15 cellular contexts compared by ENCODE assay signal in the genomic region with DNA sequence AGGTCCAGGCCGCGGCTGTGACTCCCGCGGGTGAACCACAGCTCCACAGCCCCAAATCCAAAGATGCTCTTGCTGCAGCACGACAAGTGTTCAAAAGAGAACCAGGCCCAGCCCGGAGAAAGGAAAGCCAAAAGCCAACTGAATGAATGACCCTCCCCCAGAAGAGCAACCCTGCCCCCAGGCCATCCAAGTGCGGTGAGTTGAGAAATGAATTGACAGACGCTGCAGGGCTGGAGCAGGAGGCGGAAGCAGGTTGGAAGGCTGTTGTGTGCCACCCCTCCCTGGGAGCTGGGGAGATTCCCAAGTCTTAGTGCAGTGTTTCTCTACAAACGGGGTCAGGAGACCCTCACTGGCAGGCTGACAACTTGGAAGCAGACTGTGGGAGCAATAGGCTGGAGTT. TPM values are rescaled to one million over a fixed set of nuclear protein-coding genes. Genes with fewer than 3 reads are reported as not detected.
DNase-seq lines count a peak whose midpoint lies in the region; ATAC-seq, FAIRE-seq and TF ChIP-seq lines count a peak whose summit lies in the region.
"Had no signal": no experiment of that assay in that cellular context is flagged by ENCODE, and none has a peak within 500 bp of the region (broad histone marks: within the 10 kb centered on the region; RNA-seq: fewer than 3 reads in every experiment).

No MANE protein-coding gene starts in this region.

- H3K18ac ChIP-seq in H1 (ENCODE audit: extremely low read depth, low read length) = no peak overlapping the region

- H4K20me1 ChIP-seq in H1 (replicated peaks in 1 of 2; ENCODE audit: control insufficient read depth in 1 of 2, insufficient read depth in 2 of 2, low read length in 2 of 2) = no peaks in the 10 kb centered on the region

- no peaks in the 10 kb centered on the region for H3K79me2 ChIP-seq in H1 (ENCODE audit: control insufficient read depth in 1 of 2, insufficient read depth in 2 of 2, low read length in 2 of 2)

- H2AFZ ChIP-seq in H1 (ENCODE audit: low read length) = no peak overlapping the region

- H3K27ac ChIP-seq in left ventricle myocardium inferior (replicated peaks) (peak overlapping the region; percentile 20), heart right ventricle (no peak overlapping the region), H1 (ENCODE audit: low read depth, low read length) (no peak overlapping the region)
- H3K27ac ChIP-seq: thoracic aorta had no signal

- H3K36me3 ChIP-seq in left ventricle myocardium inferior = peaks cover 46% of the 10 kb centered on the region
- H3K36me3 ChIP-seq in heart right ventricle = peaks cover 0 to 62% (median 38%) of the 10 kb centered on the region in 9 donors
- H3K36me3 ChIP-seq in H1 (ENCODE audit: control insufficient read depth in 2 of 4, insufficient read depth in 4 of 4, low read length in 3 of 4) = peaks cover 3 to 11% (median 7%) of the 10 kb centered on the region in 4 experiments; a peak in 4 of 8 replicates

- POLR2A ChIA-PET in H1 (lab: Charles Lee; ENCODE audit: partially characterized antibody) = interaction anchor here (1.0 to 1.7 kb wide), 3 partner anchors 10 to 34 kb away, joined by 4 to 5 read pairs (median 4); no protein-coding TSS in a partner anchor

- intact Hi-C loops in left ventricle myocardium inferior (cut with micrococcal nuclease) (no loop called here), heart right ventricle (cut with DNase I) (loop anchor here in 2 of 10 donors (5.0 to 10.0 kb wide), 2 partner anchors 60 to 123 kb away; a partner anchor contains a TSS)

- no peak overlapping the region for H3K23ac ChIP-seq in H1 (ENCODE audit: insufficient read length)

- no peak overlapping the region for H3K14ac ChIP-seq in H1 (ENCODE audit: insufficient read length)

- H3K4me3 ChIP-seq in left ventricle myocardium inferior = no peak overlapping the region
- H3K4me3 ChIP-seq in heart right ventricle = no peak overlapping the region
- no peak overlapping the region for H3K4me3 ChIP-seq in H1 (ENCODE audit: extremely low read depth in 1 of 4, insufficient read depth in 2 of 4, low read depth in 3 of 4, low read length in 4 of 4)
- H3K4me3 ChIP-seq: thoracic aorta had no signal

- no peak for TF ChIP-seq RAD21 in H1 (IDR thresholded peaks at IDR 0.05 in 1 of 2, conservative IDR thresholded peaks at IDR 0.05 in 1 of 2; ENCODE audit: low read depth in 2 of 2, low read length in 2 of 2)

- H3K79me1 ChIP-seq in H1 (ENCODE audit: low read depth, low read length) = no peaks in the 10 kb centered on the region

- H3K9me3 ChIP-seq in left ventricle myocardium inferior (replicated peaks) (no peaks in the 10 kb centered on the region), heart right ventricle (no peaks in the 10 kb centered on the region), H1 (ENCODE audit: insufficient read depth in 2 of 2, low read depth in 1 of 2, low read length in 1 of 2) (no peaks in the 10 kb centered on the region)
- H3K9me3 ChIP-seq: thoracic aorta had no signal

- peaks cover 2% of the 10 kb centered on the region; the same call in 1 of the 2 replicates for H3K23me2 ChIP-seq in H1 (ENCODE audit: low read depth, low read length)

- H2AK5ac ChIP-seq in H1 (ENCODE audit: low read depth, low read length) = no peak overlapping the region

- H3K4me1 ChIP-seq in left ventricle myocardium inferior (peaks cover 49% of the 10 kb centered on the region), heart right ventricle (peaks cover 17 to 45% (median 29%) of the 10 kb centered on the region in 9 donors), H1 (replicated peaks in 1 of 4; ENCODE audit: control insufficient read depth in 3 of 4, insufficient read depth in 4 of 4, low read length in 3 of 4) (peaks cover 0 to 2% (median 0%) of the 10 kb centered on the region in 4 experiments; a peak in 1 of 7 replicates)

- H2BK5ac ChIP-seq in H1 (ENCODE audit: low read depth, low read length) = no peak overlapping the region

- no peak overlapping the region for H2BK12ac ChIP-seq in H1 (ENCODE audit: low read depth, low read length)

- 81 to 83% methylated on average over 10 of the region's 10 CpGs for WGBS in heart right ventricle, 2 donors
- WGBS in H1 (ENCODE audit: extremely low coverage in 1 of 2, insufficient coverage in 1 of 2, insufficient read length in 1 of 2, insufficient replicate concordance in 2 of 2, low coverage in 1 of 2, low lambda C conversion rate in 2 of 2, missing lambda C conversion rate in 1 of 2), 2 experiments = 81% methylated on average over 10 of the region's 10 CpGs; no CpG with 5 or more reads in 1 of the 2 experiments

- peak overlapping the region; percentile 51 for H3K27ac Mint-ChIP-seq in type B pancreatic cell

- no peak overlapping the region for H3K9ac ChIP-seq in H1 (replicated peaks in 1 of 4; ENCODE audit: extremely low read depth in 1 of 4, low read depth in 3 of 4, low read length in 3 of 4)

- TF ChIP-seq POLR2A in H1 (IDR thresholded peaks at IDR 0.05; ENCODE audit: control extremely low read depth in 1 of 2, low read depth in 2 of 2, low read length in 2 of 2) = no peak

- no peak overlapping the region for H2BK20ac ChIP-seq in H1 (ENCODE audit: low read length)

- no peak overlapping the region for H2BK15ac ChIP-seq in H1 (ENCODE audit: low read length)

- TF ChIP-seq CTCF in left ventricle myocardium inferior (IDR thresholded peaks at IDR 0.05; ENCODE audit: borderline replicate concordance) = no peak
- TF ChIP-seq CTCF in heart right ventricle (IDR thresholded peaks at IDR 0.05) = no peak
- no peak for TF ChIP-seq CTCF in H1 (IDR thresholded peaks at IDR 0.05; ENCODE audit: control extremely low read depth in 1 of 3, insufficient read depth in 1 of 3, low read depth in 1 of 3, low read length in 3 of 3)
- TF ChIP-seq CTCF in type B pancreatic cell (conservative IDR thresholded peaks at IDR 0.05) = no peak

- no peak overlapping the region for H2BK120ac ChIP-seq in H1 (replicated peaks; ENCODE audit: low read depth, low read length)

- no peak overlapping the region for H4K5ac ChIP-seq in H1 (ENCODE audit: insufficient read length, low read depth, low read length)

- peaks cover 24% of the 10 kb centered on the region for H3K4me1 Mint-ChIP-seq in type B pancreatic cell (ENCODE audit: unreplicated experiment)

- FAIRE-seq in H1 (lab: Jason Lieb, UNC) = no peak
- FAIRE-seq: bronchial epithelial cell had no signal

- no peaks in the 10 kb centered on the region for H3K27me3 Mint-ChIP-seq in type B pancreatic cell

- ATAC-seq in heart right ventricle (no peak), HG02840 (IDR thresholded peaks at IDR 0.05; ENCODE audit: low FRiP score, unreplicated experiment) (no peak), HG03045 (IDR thresholded peaks at IDR 0.05; ENCODE audit: unreplicated experiment) (no peak), HG02571 (IDR thresholded peaks at IDR 0.05; ENCODE audit: unreplicated experiment) (no peak)
- ATAC-seq: left cardiac atrium had no signal

- no peak overlapping the region for H3K4me2 ChIP-seq in H1 (ENCODE audit: insufficient read depth in 1 of 2, low read depth in 2 of 2, low read length in 2 of 2)

- DNase-seq in left ventricle myocardium inferior (no peak), heart right ventricle (no peak), NCI-H1694 treated with DMSO at 0.1 percent for 48 hours (lab: John Stamatoyannopoulos, UW) (peak; percentile 45), H1 (ENCODE audit: low read depth in 1 of 2, low spot score in 2 of 2) (no peak), type B pancreatic cell (ENCODE audit: extremely low spot score, unreplicated experiment) (no peak)
- DNase-seq: DMS79 treated with DMSO at 0.1 percent for 48 hours; left cardiac atrium; NK-92 treated with Interleukin-12 subunit alpha and Interleukin-12 subunit beta, amount 100 ng/mL, for 24 hours; stimulated activated CD4-positive, alpha-beta T cell treated with anti-CD3 and anti-CD28 coated beads, Interleukin-4, amount 100 ng/mL, for 1 hour; SW 1271 had no signal

- H3K4me3 Mint-ChIP-seq in type B pancreatic cell = no peak overlapping the region

- H3K27me3 ChIP-seq in left ventricle myocardium inferior (ENCODE audit: low read depth) (no peaks in the 10 kb centered on the region), heart right ventricle (no peaks in the 10 kb centered on the region), H1 (replicated peaks in 1 of 4; ENCODE audit: control insufficient read depth in 3 of 4, extremely low read depth in 1 of 4, insufficient read depth in 3 of 4, low read length in 3 of 4) (no peaks in the 10 kb centered on the region)

- H4K8ac ChIP-seq in H1 (ENCODE audit: extremely low read depth, insufficient read depth, low read length) = no peak overlapping the region

- no peak for TF ChIP-seq EP300 in H1 (IDR thresholded peaks at IDR 0.05; ENCODE audit: borderline replicate concordance in 1 of 2, low read depth in 2 of 2, low read length in 2 of 2)

- H3K56ac ChIP-seq in H1 (replicated peaks; ENCODE audit: insufficient read length, low read depth, low read length) = no peak overlapping the region

- CTCF ChIA-PET in H1 (lab: Charles Lee; ENCODE audit: partially characterized antibody) = interaction anchor here (1.0 to 1.2 kb wide), 2 partner anchors 28 to 38 kb away, joined by 3 read pairs; no protein-coding TSS in a partner anchor

- H4K91ac ChIP-seq in H1 (replicated peaks; ENCODE audit: insufficient read length, low read length) = no peak overlapping the region

- no peak overlapping the region for H3K4ac ChIP-seq in H1 (replicated peaks; ENCODE audit: insufficient read length, low read depth, low read length)

- peaks cover 22% of the 10 kb centered on the region for H3K36me3 Mint-ChIP-seq in type B pancreatic cell

- H3K9me3 Mint-ChIP-seq in type B pancreatic cell = no peaks in the 10 kb centered on the region

RNA-seq across cellular contexts. Expression of a gene that starts 3.5 kb away (rescaled TPM):
- total RNA-seq in left ventricle myocardium inferior (2.7 TPM), heart right ventricle (1 to 10 TPM; 1.6 to 5.9 (median 2.4) TPM), type B pancreatic cell (ENCODE audit: low replicate concordance) (3.1 and 4.2 TPM in 2 replicates)
- polyA plus RNA-seq in heart right ventricle (1 to 10 TPM in 1 of 2 donors, under 1 TPM in 1; 0.94 to 8.7 TPM), H1 (2011; rRNA removed) (0.32 and 0.38 TPM in 2 replicates)
- 0.84 and 1.1 TPM in 2 replicates for total RNA-seq in H1 (2021; fragmentation: NEBNext Ultra II Directional; extraction: Animal tissue kit (Norgen Biotek cat#: 25700))
- polyA plus RNA-seq in H1 (2011; cell fraction: cytosol; rRNA removed) = 0.59 TPM
- 4.5 TPM for polyA plus RNA-seq in H1 (2011; cell fraction: nucleus; rRNA removed)
- 0.33 to 1.1 TPM (median 0.89 TPM) in 4 replicates for polyA plus RNA-seq in H1 (2012, experiment 1 of 2)
- 0.12 TPM for polyA plus RNA-seq in H1 (2012, experiment 2 of 2)
- 0.43 TPM for polyA plus RNA-seq in H1 (2013, experiment 1 of 2)
- polyA plus RNA-seq in H1 (2013, experiment 2 of 2) = 0.35 TPM
- polyA minus RNA-seq in H1 (2011; rRNA and poly(A)+ RNA removed) = 0.13 and 0.54 TPM in 2 replicates
- not detected for polyA minus RNA-seq in H1 (2011; cell fraction: cytosol; rRNA and poly(A)+ RNA removed)
- polyA minus RNA-seq in H1 (2011; cell fraction: nucleus; rRNA and poly(A)+ RNA removed) = 1.00 TPM

RNA-seq across cellular contexts. Expression of a gene that starts 58.7 kb away (rescaled TPM):
- total RNA-seq in left ventricle myocardium inferior = 3.8 TPM
- 1 to 10 TPM; 1.6 to 6.7 (median 3.2) TPM for total RNA-seq in heart right ventricle
- 10 to 100 TPM in 1 of 2 donors, 1 to 10 TPM in 1; 2.7 to 16.0 TPM for polyA plus RNA-seq in heart right ventricle
- total RNA-seq in H1 (2021; fragmentation: NEBNext Ultra II Directional; extraction: Animal tissue kit (Norgen Biotek cat#: 25700)) = 4.2 and 8.0 TPM in 2 replicates
- 9.2 TPM in 2 replicates for polyA plus RNA-seq in H1 (2011; rRNA removed)
- 8.0 TPM for polyA plus RNA-seq in H1 (2011; cell fraction: cytosol; rRNA removed)
- 49.3 TPM for polyA plus RNA-seq in H1 (2011; cell fraction: nucleus; rRNA removed)
- 2.8 to 7.8 TPM (median 6.9 TPM) in 4 replicates for polyA plus RNA-seq in H1 (2012, experiment 1 of 2)
- 4.2 TPM for polyA plus RNA-seq in H1 (2012, experiment 2 of 2)
- 10.3 TPM for polyA plus RNA-seq in H1 (2013, experiment 1 of 2)
- polyA plus RNA-seq in H1 (2013, experiment 2 of 2) = 6.5 TPM
- 1.5 and 2.0 TPM in 2 replicates for polyA minus RNA-seq in H1 (2011; rRNA and poly(A)+ RNA removed)
- 3.1 TPM for polyA minus RNA-seq in H1 (2011; cell fraction: cytosol; rRNA and poly(A)+ RNA removed)
- polyA minus RNA-seq in H1 (2011; cell fraction: nucleus; rRNA and poly(A)+ RNA removed) = 7.5 TPM
- 17.7 and 19.9 TPM in 2 replicates for total RNA-seq in type B pancreatic cell (ENCODE audit: low replicate concordance)
